Comparison of ENCODE assay signal across 1 cellular context in genomic region chrX:109536439-109537323, GRCh38.
TF ChIP-seq lines count a peak whose summit lies in the region.

Gene NXT2, plus strand, starts transcription at chrX:109536844. Its CDS starts 163 bp downstream, at chrX:109537007.

TF ChIP-seq in K562, 482 proteins besides CTCF, POLR2A, EP300 and RAD21 (continued from another document and continues in another):
- TF ChIP-seq, protein P1, sequence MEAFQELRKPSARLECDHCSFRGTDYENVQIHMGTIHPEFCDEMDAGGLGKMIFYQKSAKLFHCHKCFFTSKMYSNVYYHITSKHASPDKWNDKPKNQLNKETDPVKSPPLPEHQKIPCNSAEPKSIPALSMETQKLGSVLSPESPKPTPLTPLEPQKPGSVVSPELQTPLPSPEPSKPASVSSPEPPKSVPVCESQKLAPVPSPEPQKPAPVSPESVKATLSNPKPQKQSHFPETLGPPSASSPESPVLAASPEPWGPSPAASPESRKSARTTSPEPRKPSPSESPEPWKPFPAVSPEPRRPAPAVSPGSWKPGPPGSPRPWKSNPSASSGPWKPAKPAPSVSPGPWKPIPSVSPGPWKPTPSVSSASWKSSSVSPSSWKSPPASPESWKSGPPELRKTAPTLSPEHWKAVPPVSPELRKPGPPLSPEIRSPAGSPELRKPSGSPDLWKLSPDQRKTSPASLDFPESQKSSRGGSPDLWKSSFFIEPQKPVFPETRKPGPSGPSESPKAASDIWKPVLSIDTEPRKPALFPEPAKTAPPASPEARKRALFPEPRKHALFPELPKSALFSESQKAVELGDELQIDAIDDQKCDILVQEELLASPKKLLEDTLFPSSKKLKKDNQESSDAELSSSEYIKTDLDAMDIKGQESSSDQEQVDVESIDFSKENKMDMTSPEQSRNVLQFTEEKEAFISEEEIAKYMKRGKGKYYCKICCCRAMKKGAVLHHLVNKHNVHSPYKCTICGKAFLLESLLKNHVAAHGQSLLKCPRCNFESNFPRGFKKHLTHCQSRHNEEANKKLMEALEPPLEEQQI (IDR thresholded peaks at IDR 0.05): peak; percentile 49; the same call in 1 of the 2 replicates
- TF ChIP-seq ELF1 (tag; IDR thresholded peaks at IDR 0.05) (peak; percentile 87), CUX1 (CRISPR knock-in tag; IDR thresholded peaks at IDR 0.05) (no peak), MYBL2 (IDR thresholded peaks at IDR 0.05; ENCODE audit: low read depth) (no peak; the same call in 1 of the 2 replicates), MYBL2 (CRISPR knock-in tag; IDR thresholded peaks at IDR 0.05; ENCODE audit: borderline replicate concordance) (no peak), CTBP1 (IDR thresholded peaks at IDR 0.05; ENCODE audit: borderline replicate concordance) (peak; percentile 27; the same call in 1 of the 2 replicates), ZNF232 (CRISPR knock-in tag; IDR thresholded peaks at IDR 0.05) (no peak), TRIM28 (IDR thresholded peaks at IDR 0.05) (peak; percentile 33), FIP1L1 (IDR thresholded peaks at IDR 0.05; ENCODE audit: low read depth, low read length, poor library complexity, severe bottlenecking) (peak; percentile 26), POLR2AphosphoS5 (IDR thresholded peaks at IDR 0.05; ENCODE audit: control insufficient read depth, insufficient read depth, low read depth, low read length) (peak; percentile 84), MTA3 (IDR thresholded peaks at IDR 0.05; ENCODE audit: borderline replicate concordance) (peak; percentile 70; the same call in 1 of the 2 replicates), SOX6 (IDR thresholded peaks at IDR 0.05) (no peak), GABPB1 (CRISPR knock-in tag; IDR thresholded peaks at IDR 0.05) (peak; percentile 97), THRAP3 (IDR thresholded peaks at IDR 0.05; ENCODE audit: borderline replicate concordance) (peak; percentile 53; the same call in 1 of the 2 replicates), TEAD2 (tag; IDR thresholded peaks at IDR 0.05) (no peak), ZNF121 (CRISPR knock-in tag; conservative IDR thresholded peaks at IDR 0.05) (no peak), NBN (IDR thresholded peaks at IDR 0.05; ENCODE audit: low read depth) (peak; percentile 46), IRF9 (tag; IDR thresholded peaks at IDR 0.05) (no peak), ETV6 (IDR thresholded peaks at IDR 0.05; ENCODE audit: borderline replicate concordance in 1 of 2, low read depth in 2 of 2, low read length in 1 of 2) (0 out of 4 replicates have a peak, but pooled peaks of 1 of the 2 experiments have one; percentile 26), ETV6 (CRISPR knock-in tag; IDR thresholded peaks at IDR 0.05; ENCODE audit: borderline replicate concordance) (no peak), RBFOX2 (IDR thresholded peaks at IDR 0.05; ENCODE audit: low read depth, low read length) (peak; percentile 93), L3MBTL2 (IDR thresholded peaks at IDR 0.05) (0 out of 2 replicates have a peak, but pooled peaks have one; percentile 34), OTX1 (CRISPR knock-in tag; IDR thresholded peaks at IDR 0.05) (peak; percentile 39; the same call in 1 of the 2 replicates), E2F3 (CRISPR knock-in tag; IDR thresholded peaks at IDR 0.05) (peak; percentile 24; the same call in 1 of the 2 replicates), TAF1 (IDR thresholded peaks at IDR 0.05; ENCODE audit: control insufficient read depth, extremely low read depth, insufficient read depth, low read length, severe bottlenecking) (peak; percentile 76), FOXM1 (IDR thresholded peaks at IDR 0.05; ENCODE audit: low read depth) (no peak; the same call in 1 of the 2 replicates), FOXM1 (CRISPR knock-in tag; IDR thresholded peaks at IDR 0.05; ENCODE audit: low read depth) (no peak), KDM5B (IDR thresholded peaks at IDR 0.05; ENCODE audit: insufficient replicate concordance, low read depth, low read length) (peak; percentile 76), LCOR (CRISPR knock-in tag; IDR thresholded peaks at IDR 0.05) (0 out of 2 replicates have a peak, but pooled peaks have one; percentile 45), NCOA1 (IDR thresholded peaks at IDR 0.05; ENCODE audit: low read depth) (peak; percentile 98), CREM (IDR thresholded peaks at IDR 0.05; ENCODE audit: low read depth) (peak; percentile 17), TAF7 (tag; IDR thresholded peaks at IDR 0.05) (no peak), SNIP1 (IDR thresholded peaks at IDR 0.05; ENCODE audit: low read depth) (0 out of 2 replicates have a peak, but pooled peaks have one; percentile 35), LEF1 (IDR thresholded peaks at IDR 0.05) (no peak), NFATC3 (IDR thresholded peaks at IDR 0.05) (peak; percentile 86; the same call in 1 of the 2 replicates), HDAC2 (IDR thresholded peaks at IDR 0.05) (0 out of 2 replicates have a peak, but pooled peaks have one; percentile 53), NR2C1 (IDR thresholded peaks at IDR 0.05) (0 out of 2 replicates have a peak, but pooled peaks have one; percentile 49), NR2C1 (tag; IDR thresholded peaks at IDR 0.05) (no peak), ZHX1 (conservative IDR thresholded peaks at IDR 0.05; ENCODE audit: low read length) (0 out of 2 replicates have a peak, but pooled peaks have one; percentile 16), GTF2F1 (IDR thresholded peaks at IDR 0.05; ENCODE audit: low read depth, low read length) (no peak), FOXP1 (CRISPR knock-in tag; IDR thresholded peaks at IDR 0.05) (0 out of 2 replicates have a peak, but pooled peaks have one; percentile 22), SP1 (CRISPR knock-in tag; IDR thresholded peaks at IDR 0.05) (peak; percentile 74)
- TF ChIP-seq, protein P2, sequence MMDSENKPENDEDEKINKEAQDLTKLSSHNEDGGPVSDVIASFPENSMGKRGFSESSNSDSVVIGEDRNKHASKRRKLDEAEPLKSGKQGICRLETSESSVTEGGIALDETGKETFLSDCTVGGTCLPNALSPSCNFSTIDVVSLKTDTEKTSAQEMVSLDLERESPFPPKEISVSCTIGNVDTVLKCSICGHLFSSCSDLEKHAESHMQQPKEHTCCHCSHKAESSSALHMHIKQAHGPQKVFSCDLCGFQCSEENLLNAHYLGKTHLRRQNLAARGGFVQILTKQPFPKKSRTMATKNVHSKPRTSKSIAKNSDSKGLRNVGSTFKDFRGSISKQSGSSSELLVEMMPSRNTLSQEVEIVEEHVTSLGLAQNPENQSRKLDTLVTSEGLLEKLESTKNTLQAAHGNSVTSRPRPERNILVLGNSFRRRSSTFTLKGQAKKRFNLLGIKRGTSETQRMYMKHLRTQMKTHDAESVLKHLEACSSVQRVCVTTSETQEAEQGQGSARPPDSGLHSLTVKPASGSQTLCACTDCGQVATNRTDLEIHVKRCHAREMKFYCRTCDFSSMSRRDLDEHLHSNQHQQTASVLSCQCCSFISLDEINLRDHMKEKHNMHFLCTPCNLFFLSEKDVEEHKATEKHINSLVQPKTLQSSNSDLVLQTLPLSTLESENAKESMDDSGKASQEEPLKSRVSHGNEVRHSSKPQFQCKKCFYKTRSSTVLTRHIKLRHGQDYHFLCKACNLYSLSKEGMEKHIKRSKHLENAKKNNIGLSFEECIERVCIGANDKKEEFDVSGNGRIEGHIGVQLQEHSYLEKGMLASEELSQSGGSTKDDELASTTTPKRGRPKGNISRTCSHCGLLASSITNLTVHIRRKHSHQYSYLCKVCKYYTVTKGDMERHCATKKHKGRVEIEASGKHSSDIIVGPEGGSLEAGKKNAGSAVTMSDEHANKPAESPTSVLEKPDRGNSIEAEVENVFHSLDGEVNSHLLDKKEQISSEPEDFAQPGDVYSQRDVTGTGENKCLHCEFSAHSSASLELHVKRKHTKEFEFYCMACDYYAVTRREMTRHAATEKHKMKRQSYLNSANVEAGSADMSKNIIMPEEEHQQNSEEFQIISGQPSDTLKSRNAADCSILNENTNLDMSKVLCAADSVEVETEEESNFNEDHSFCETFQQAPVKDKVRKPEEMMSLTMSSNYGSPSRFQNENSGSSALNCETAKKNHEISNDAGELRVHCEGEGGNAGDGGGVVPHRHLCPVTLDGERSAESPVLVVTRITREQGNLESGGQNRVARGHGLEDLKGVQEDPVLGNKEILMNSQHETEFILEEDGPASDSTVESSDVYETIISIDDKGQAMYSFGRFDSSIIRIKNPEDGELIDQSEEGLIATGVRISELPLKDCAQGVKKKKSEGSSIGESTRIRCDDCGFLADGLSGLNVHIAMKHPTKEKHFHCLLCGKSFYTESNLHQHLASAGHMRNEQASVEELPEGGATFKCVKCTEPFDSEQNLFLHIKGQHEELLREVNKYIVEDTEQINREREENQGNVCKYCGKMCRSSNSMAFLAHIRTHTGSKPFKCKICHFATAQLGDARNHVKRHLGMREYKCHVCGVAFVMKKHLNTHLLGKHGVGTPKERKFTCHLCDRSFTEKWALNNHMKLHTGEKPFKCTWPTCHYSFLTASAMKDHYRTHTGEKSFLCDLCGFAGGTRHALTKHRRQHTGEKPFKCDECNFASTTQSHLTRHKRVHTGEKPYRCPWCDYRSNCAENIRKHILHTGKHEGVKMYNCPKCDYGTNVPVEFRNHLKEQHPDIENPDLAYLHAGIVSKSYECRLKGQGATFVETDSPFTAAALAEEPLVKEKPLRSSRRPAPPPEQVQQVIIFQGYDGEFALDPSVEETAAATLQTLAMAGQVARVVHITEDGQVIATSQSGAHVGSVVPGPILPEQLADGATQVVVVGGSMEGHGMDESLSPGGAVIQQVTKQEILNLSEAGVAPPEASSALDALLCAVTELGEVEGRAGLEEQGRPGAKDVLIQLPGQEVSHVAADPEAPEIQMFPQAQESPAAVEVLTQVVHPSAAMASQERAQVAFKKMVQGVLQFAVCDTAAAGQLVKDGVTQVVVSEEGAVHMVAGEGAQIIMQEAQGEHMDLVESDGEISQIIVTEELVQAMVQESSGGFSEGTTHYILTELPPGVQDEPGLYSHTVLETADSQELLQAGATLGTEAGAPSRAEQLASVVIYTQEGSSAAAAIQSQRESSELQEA (IDR thresholded peaks at IDR 0.05; ENCODE audit: low read depth): no peak
